ENCODE assay signal across 20 cellular contexts in the genomic region with DNA sequence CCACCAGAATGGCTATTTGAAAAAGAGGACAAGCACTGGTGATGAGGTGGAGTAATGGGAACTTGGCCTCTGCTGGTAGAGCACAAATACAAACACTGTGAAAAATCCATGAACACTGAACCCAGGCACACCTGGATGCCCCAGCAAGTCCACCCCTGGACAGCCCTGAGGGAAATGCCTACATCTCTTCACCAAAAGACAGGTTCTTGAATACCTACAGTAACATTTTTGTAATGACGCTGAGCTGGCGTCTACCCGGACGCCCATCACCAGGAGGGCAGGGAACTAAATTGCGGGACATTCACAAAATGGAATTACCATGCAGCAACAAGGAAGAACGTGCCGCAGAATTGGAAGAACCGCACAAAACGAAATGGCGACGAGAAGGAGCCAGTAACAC.
DNase-seq lines count a peak whose midpoint lies in the region; ATAC-seq and TF ChIP-seq lines count a peak whose summit lies in the region.
"Had no signal": no experiment of that assay in that cellular context is flagged by ENCODE, and none has a peak within 500 bp of the region (broad histone marks: within the 10 kb centered on the region; RNA-seq: fewer than 3 reads in every experiment).

No MANE protein-coding gene starts in this region.

- no peaks in the 10 kb centered on the region for H3K9me3 ChIP-seq in muscle layer of colon (ENCODE audit: low read length)
- H3K9me3 ChIP-seq: adrenal gland, left lung had no signal

- no peaks in the 10 kb centered on the region for H3K36me3 ChIP-seq in muscle layer of colon (ENCODE audit: insufficient read depth, low read length)
- H3K36me3 ChIP-seq: adrenal gland, left lung had no signal

- no peak overlapping the region for H3K4me3 Mint-ChIP-seq in activated naive CD8-positive, alpha-beta T cell treated with anti-CD3 and anti-CD28 coated beads, Interleukin-2, amount 50 U/mL, for 24 hours
- H3K4me3 Mint-ChIP-seq in activated naive CD8-positive, alpha-beta T cell treated with anti-CD3 and anti-CD28 coated beads for 36 hours: no peak overlapping the region
- H3K4me3 Mint-ChIP-seq in WTC11: no peak overlapping the region
- H3K4me3 Mint-ChIP-seq: brain had no signal

- H3K4me1 ChIP-seq in muscle layer of colon (ENCODE audit: insufficient read depth, low read length): peaks cover 32% of the 10 kb centered on the region
- H3K4me1 ChIP-seq: adrenal gland, tibial artery had no signal

- peak overlapping the region; percentile 12 for H3K27ac ChIP-seq in muscle layer of colon (ENCODE audit: low read depth, low read length)
- H3K27ac ChIP-seq: adrenal gland, BLaER1, tibial artery had no signal

- H3K9me3 Mint-ChIP-seq in activated naive CD8-positive, alpha-beta T cell treated with anti-CD3 and anti-CD28 coated beads, Interleukin-2, amount 50 U/mL, for 24 hours: no peaks in the 10 kb centered on the region
- no peaks in the 10 kb centered on the region for H3K9me3 Mint-ChIP-seq in activated naive CD8-positive, alpha-beta T cell treated with anti-CD3 and anti-CD28 coated beads for 36 hours
- peaks cover 5% of the 10 kb centered on the region for H3K9me3 Mint-ChIP-seq in WTC11

- CTCF ChIA-PET in WTC11 (lab: Charles Lee): interaction anchor here (0.7 kb wide), 1 partner anchor 13 kb away, joined by 3 read pairs; no protein-coding TSS in a partner anchor

- H3K9ac ChIP-seq in muscle layer of colon (ENCODE audit: low read length): no peak overlapping the region
- H3K9ac ChIP-seq: BLaER1 had no signal

- no peak for TF ChIP-seq CTCF in WTC11 (IDR thresholded peaks at IDR 0.05)

- ATAC-seq in activated naive CD8-positive, alpha-beta T cell treated with anti-CD3 and anti-CD28 coated beads, Interleukin-2, amount 50 U/mL, for 24 hours: no peak
- ATAC-seq in WTC11 (no peak), GM21515 (IDR thresholded peaks at IDR 0.05; ENCODE audit: unreplicated experiment) (no peak)

- no peaks in the 10 kb centered on the region for H3K27me3 ChIP-seq in muscle layer of colon (ENCODE audit: control insufficient read depth in 1 of 2, insufficient read depth in 2 of 2, low read length in 2 of 2)
- H3K27me3 ChIP-seq: adrenal gland, BLaER1, left lung, tibial artery had no signal

- peaks cover 36% of the 10 kb centered on the region for H3K4me1 Mint-ChIP-seq in activated naive CD8-positive, alpha-beta T cell treated with anti-CD3 and anti-CD28 coated beads, Interleukin-2, amount 50 U/mL, for 24 hours
- H3K4me1 Mint-ChIP-seq in activated naive CD8-positive, alpha-beta T cell treated with anti-CD3 and anti-CD28 coated beads for 36 hours: peaks cover 13% of the 10 kb centered on the region
- H3K4me1 Mint-ChIP-seq in WTC11: peaks cover 23% of the 10 kb centered on the region

- H3K27ac Mint-ChIP-seq in activated naive CD8-positive, alpha-beta T cell treated with anti-CD3 and anti-CD28 coated beads, Interleukin-2, amount 50 U/mL, for 24 hours: peak overlapping the region; percentile 78
- no peak overlapping the region for H3K27ac Mint-ChIP-seq in activated naive CD8-positive, alpha-beta T cell treated with anti-CD3 and anti-CD28 coated beads for 36 hours
- peak overlapping the region; percentile 50 for H3K27ac Mint-ChIP-seq in WTC11

- POLR2A ChIA-PET in WTC11 (lab: Charles Lee): no interaction called here

- H3K36me3 Mint-ChIP-seq in activated naive CD8-positive, alpha-beta T cell treated with anti-CD3 and anti-CD28 coated beads, Interleukin-2, amount 50 U/mL, for 24 hours (ENCODE audit: low read depth): peaks cover 5% of the 10 kb centered on the region
- H3K36me3 Mint-ChIP-seq in activated naive CD8-positive, alpha-beta T cell treated with anti-CD3 and anti-CD28 coated beads for 36 hours: peaks cover 16% of the 10 kb centered on the region
- H3K36me3 Mint-ChIP-seq in WTC11: peaks cover 37% of the 10 kb centered on the region

- no peak for DNase-seq in activated naive CD8-positive, alpha-beta T cell treated with anti-CD3 and anti-CD28 coated beads, Interleukin-2, amount 50 U/mL, for 24 hours
- no peak for DNase-seq in activated naive CD8-positive, alpha-beta T cell treated with anti-CD3 and anti-CD28 coated beads for 36 hours
- DNase-seq in WTC11 (ENCODE audit: low spot score): no peak
- no peak for DNase-seq in NCI-H2107 (lab: John Stamatoyannopoulos, UW)
- no peak for DNase-seq in OCI-M1 (lab: John Stamatoyannopoulos, UW)
- DNase-seq: ACHN, DND-41, HCEC 1CT, mesendoderm, NCI-H1417, NCI-H2081, NCI-H82, SHP77, tibial artery had no signal

- no peak overlapping the region for H3K4me3 ChIP-seq in muscle layer of colon (ENCODE audit: low read depth in 1 of 2, low read length in 2 of 2)
- H3K4me3 ChIP-seq: adrenal gland, BLaER1, left lung, tibial artery had no signal

- H3K27me3 Mint-ChIP-seq in activated naive CD8-positive, alpha-beta T cell treated with anti-CD3 and anti-CD28 coated beads, Interleukin-2, amount 50 U/mL, for 24 hours: no peaks in the 10 kb centered on the region
- H3K27me3 Mint-ChIP-seq in activated naive CD8-positive, alpha-beta T cell treated with anti-CD3 and anti-CD28 coated beads for 36 hours: no peaks in the 10 kb centered on the region
- no peaks in the 10 kb centered on the region for H3K27me3 Mint-ChIP-seq in WTC11 (ENCODE audit: low read depth)

TF ChIP-seq in WTC11, 78 proteins besides CTCF, POLR2A, EP300 and RAD21:
- TF ChIP-seq ZNF423 (CRISPR knock-in tag; IDR thresholded peaks at IDR 0.05) (no peak), RELA (CRISPR knock-in tag; IDR thresholded peaks at IDR 0.05; ENCODE audit: borderline replicate concordance) (no peak), IRF2 (CRISPR knock-in tag; IDR thresholded peaks at IDR 0.05; ENCODE audit: borderline replicate concordance, low read depth) (no peak)
- TF ChIP-seq, protein P1, sequence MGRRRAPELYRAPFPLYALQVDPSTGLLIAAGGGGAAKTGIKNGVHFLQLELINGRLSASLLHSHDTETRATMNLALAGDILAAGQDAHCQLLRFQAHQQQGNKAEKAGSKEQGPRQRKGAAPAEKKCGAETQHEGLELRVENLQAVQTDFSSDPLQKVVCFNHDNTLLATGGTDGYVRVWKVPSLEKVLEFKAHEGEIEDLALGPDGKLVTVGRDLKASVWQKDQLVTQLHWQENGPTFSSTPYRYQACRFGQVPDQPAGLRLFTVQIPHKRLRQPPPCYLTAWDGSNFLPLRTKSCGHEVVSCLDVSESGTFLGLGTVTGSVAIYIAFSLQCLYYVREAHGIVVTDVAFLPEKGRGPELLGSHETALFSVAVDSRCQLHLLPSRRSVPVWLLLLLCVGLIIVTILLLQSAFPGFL (CRISPR knock-in tag; IDR thresholded peaks at IDR 0.05; ENCODE audit: borderline replicate concordance): no peak
- TF ChIP-seq, protein P2, sequence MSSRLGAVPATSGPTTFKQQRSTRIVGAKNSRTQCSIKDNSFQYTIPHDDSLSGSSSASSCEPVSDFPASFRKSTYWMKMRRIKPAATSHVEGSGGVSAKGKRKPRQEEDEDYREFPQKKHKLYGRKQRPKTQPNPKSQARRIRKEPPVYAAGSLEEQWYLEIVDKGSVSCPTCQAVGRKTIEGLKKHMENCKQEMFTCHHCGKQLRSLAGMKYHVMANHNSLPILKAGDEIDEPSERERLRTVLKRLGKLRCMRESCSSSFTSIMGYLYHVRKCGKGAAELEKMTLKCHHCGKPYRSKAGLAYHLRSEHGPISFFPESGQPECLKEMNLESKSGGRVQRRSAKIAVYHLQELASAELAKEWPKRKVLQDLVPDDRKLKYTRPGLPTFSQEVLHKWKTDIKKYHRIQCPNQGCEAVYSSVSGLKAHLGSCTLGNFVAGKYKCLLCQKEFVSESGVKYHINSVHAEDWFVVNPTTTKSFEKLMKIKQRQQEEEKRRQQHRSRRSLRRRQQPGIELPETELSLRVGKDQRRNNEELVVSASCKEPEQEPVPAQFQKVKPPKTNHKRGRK (CRISPR knock-in tag; IDR thresholded peaks at IDR 0.05; ENCODE audit: borderline replicate concordance): no peak
- TF ChIP-seq, protein P3, sequence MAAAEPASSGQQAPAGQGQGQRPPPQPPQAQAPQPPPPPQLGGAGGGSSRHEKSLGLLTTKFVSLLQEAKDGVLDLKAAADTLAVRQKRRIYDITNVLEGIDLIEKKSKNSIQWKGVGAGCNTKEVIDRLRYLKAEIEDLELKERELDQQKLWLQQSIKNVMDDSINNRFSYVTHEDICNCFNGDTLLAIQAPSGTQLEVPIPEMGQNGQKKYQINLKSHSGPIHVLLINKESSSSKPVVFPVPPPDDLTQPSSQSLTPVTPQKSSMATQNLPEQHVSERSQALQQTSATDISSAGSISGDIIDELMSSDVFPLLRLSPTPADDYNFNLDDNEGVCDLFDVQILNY (CRISPR knock-in tag; IDR thresholded peaks at IDR 0.05): no peak
- TF ChIP-seq, protein P4, sequence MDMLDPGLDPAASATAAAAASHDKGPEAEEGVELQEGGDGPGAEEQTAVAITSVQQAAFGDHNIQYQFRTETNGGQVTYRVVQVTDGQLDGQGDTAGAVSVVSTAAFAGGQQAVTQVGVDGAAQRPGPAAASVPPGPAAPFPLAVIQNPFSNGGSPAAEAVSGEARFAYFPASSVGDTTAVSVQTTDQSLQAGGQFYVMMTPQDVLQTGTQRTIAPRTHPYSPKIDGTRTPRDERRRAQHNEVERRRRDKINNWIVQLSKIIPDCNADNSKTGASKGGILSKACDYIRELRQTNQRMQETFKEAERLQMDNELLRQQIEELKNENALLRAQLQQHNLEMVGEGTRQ (CRISPR knock-in tag; IDR thresholded peaks at IDR 0.05): no peak
TF ChIP-seq in WTC11: peak in this region for 0.
